Comparison of ENCODE assay signal across 9 cellular contexts in genomic region chr7:129958643-129959479, GRCh38. TPM values are rescaled to one million over a fixed set of nuclear protein-coding genes. Genes with fewer than 3 reads are reported as not detected.
DNase-seq lines count a peak whose midpoint lies in the region; ATAC-seq and TF ChIP-seq lines count a peak whose summit lies in the region.
"Had no signal": no experiment of that assay in that cellular context is flagged by ENCODE, and none has a peak within 500 bp of the region (broad histone marks: within the 10 kb centered on the region; RNA-seq: fewer than 3 reads in every experiment).

No MANE protein-coding gene starts in this region.

- no peaks in the 10 kb centered on the region for H4K20me1 ChIP-seq in GM23248 (ENCODE audit: insufficient read depth)

- ATAC-seq in GM18907 (IDR thresholded peaks at IDR 0.05; ENCODE audit: unreplicated experiment): no peak
- no peak for ATAC-seq in activated T-cell treated with anti-CD3 and anti-CD28 coated beads, Interleukin-2, amount 50 U/mL, for 4 hours

- H3K4me2 ChIP-seq in GM23248 (ENCODE audit: unreplicated experiment): no peak overlapping the region

- DNase-seq in GM23248 (peak; percentile 55), RPMI8226 (peak; percentile 16), fibroblast of villous mesenchyme (ENCODE audit: low read depth) (peak; percentile 94), progenitor cell of endocrine pancreas (ENCODE audit: low spot score, unreplicated experiment) (no peak), NCI-H2171 treated with DMSO at 0.1 percent for 48 hours (lab: John Stamatoyannopoulos, UW) (no peak)
- no peak for DNase-seq in stimulated activated CD4-positive, alpha-beta T cell treated with anti-CD3 and anti-CD28 coated beads, Interleukin-4, amount 100 ng/mL, for 4 hours
- no peak for DNase-seq in activated T-cell treated with anti-CD3 and anti-CD28 coated beads, Interleukin-2, amount 50 U/mL, for 4 hours
- DNase-seq: activated naive CD4-positive, alpha-beta T cell had no signal

- peak overlapping the region; percentile 67 for H3K27ac Mint-ChIP-seq in progenitor cell of endocrine pancreas

- H3K36me3 ChIP-seq in GM23248 (ENCODE audit: low read depth): no peaks in the 10 kb centered on the region

- H3K9me3 ChIP-seq in GM23248 (ENCODE audit: low read depth): no peaks in the 10 kb centered on the region

- H3K36me3 Mint-ChIP-seq in progenitor cell of endocrine pancreas (ENCODE audit: insufficient read depth): no peaks in the 10 kb centered on the region
- H3K36me3 Mint-ChIP-seq in activated T-cell treated with anti-CD3 and anti-CD28 coated beads, Interleukin-2, amount 50 U/mL, for 4 hours (ENCODE audit: insufficient read depth): no peaks in the 10 kb centered on the region

- H3K9me3 Mint-ChIP-seq in progenitor cell of endocrine pancreas (ENCODE audit: low read depth): no peaks in the 10 kb centered on the region
- H3K9me3 Mint-ChIP-seq in activated T-cell treated with anti-CD3 and anti-CD28 coated beads, Interleukin-2, amount 50 U/mL, for 4 hours: no peaks in the 10 kb centered on the region

- H3K79me2 ChIP-seq in GM23248 (ENCODE audit: insufficient read depth): no peaks in the 10 kb centered on the region

- H3F3A ChIP-seq in GM23248 (ENCODE audit: insufficient read depth): no peaks in the 10 kb centered on the region

- in situ Hi-C loops in GM23248 (cut with MboI): no loop called here

- H3K4me3 Mint-ChIP-seq in progenitor cell of endocrine pancreas (ENCODE audit: low read depth): no peak overlapping the region
- H3K4me3 Mint-ChIP-seq in activated T-cell treated with anti-CD3 and anti-CD28 coated beads, Interleukin-2, amount 50 U/mL, for 4 hours: no peak overlapping the region

- no peaks in the 10 kb centered on the region for H3K9me2 ChIP-seq in GM23248 (ENCODE audit: insufficient read depth)

- 65 to 67% methylated on average over 9 of the region's 9 CpGs for WGBS in GM23248 (ENCODE audit: low coverage in 1 of 2, low lambda C conversion rate in 2 of 2, missing lambda C conversion rate in 2 of 2), 2 experiments

- H3K27ac ChIP-seq in GM23248: no peak overlapping the region

- peak overlapping the region; percentile 68 for H2AFZ ChIP-seq in GM23248

- TF ChIP-seq CTCF in fibroblast of villous mesenchyme (IDR thresholded peaks at IDR 0.05; ENCODE audit: insufficient read depth, low read depth, low read length) (no peak), progenitor cell of endocrine pancreas (IDR thresholded peaks at IDR 0.05; ENCODE audit: unreplicated experiment) (no peak)

- H3K4me1 Mint-ChIP-seq in progenitor cell of endocrine pancreas (ENCODE audit: low read depth): peaks cover 26% of the 10 kb centered on the region
- no peaks in the 10 kb centered on the region for H3K4me1 Mint-ChIP-seq in activated T-cell treated with anti-CD3 and anti-CD28 coated beads, Interleukin-2, amount 50 U/mL, for 4 hours (ENCODE audit: low read depth)

- H3K27me3 ChIP-seq in GM23248 (replicated peaks; ENCODE audit: insufficient read depth): no peaks in the 10 kb centered on the region

- H3K9ac ChIP-seq in GM23248: no peak overlapping the region

- H3K27me3 Mint-ChIP-seq in progenitor cell of endocrine pancreas: no peaks in the 10 kb centered on the region
- no peaks in the 10 kb centered on the region for H3K27me3 Mint-ChIP-seq in activated T-cell treated with anti-CD3 and anti-CD28 coated beads, Interleukin-2, amount 50 U/mL, for 4 hours (ENCODE audit: low read depth)

- peaks cover 14% of the 10 kb centered on the region for H3K4me1 ChIP-seq in GM23248 (ENCODE audit: insufficient read depth)

- no peak overlapping the region for H3K4me3 ChIP-seq in GM23248
- no peak overlapping the region for H3K4me3 ChIP-seq in fibroblast of villous mesenchyme (ENCODE audit: low read depth, low read length)

RNA-seq across cellular contexts. Expression of gene UBE2H, which starts 6.1 kb away (rescaled TPM):
- 37.9 and 44.4 TPM in 2 replicates for total RNA-seq in GM23248 (2014; rRNA removed; shearing (Covaris generic))
- polyA plus RNA-seq in GM23248 (2016; fragmentation: Nextera tagmentation; extraction: Ambion mirVana): 40.7 and 42.9 TPM in 2 replicates
- total RNA-seq in fibroblast of villous mesenchyme (48.6 and 69.1 TPM in 2 replicates), progenitor cell of endocrine pancreas (87.6 and 99.1 TPM in 2 replicates)
- total RNA-seq in activated T-cell treated with anti-CD3 and anti-CD28 coated beads, Interleukin-2, amount 50 U/mL, for 4 hours: 10 to 100 TPM in 2 of 3 donors, 1 to 10 TPM in 1; 9.1 to 11.8 (median 11.5) TPM

Comparison
In these comparisons a context has a peak if more than half of its experiments do, and no peak if none do; other contexts are left out.
1. DNase-seq: peak in GM23248 (single experiment), RPMI8226 (single experiment) and fibroblast of villous mesenchyme (single experiment); none in progenitor cell of endocrine pancreas (single experiment), stimulated activated CD4-positive, alpha-beta T cell treated with anti-CD3 and anti-CD28 coated beads, Interleukin-4, amount 100 ng/mL, for 4 hours (0 of 2), NCI-H2171 treated with DMSO at 0.1 percent for 48 hours (single experiment) and activated T-cell treated with anti-CD3 and anti-CD28 coated beads, Interleukin-2, amount 50 U/mL, for 4 hours (single experiment).